11 cellular contexts compared by ENCODE assay signal in genomic region chr5:164012376-164012775, GRCh38.
DNase-seq lines count a peak whose midpoint lies in the region; ATAC-seq and TF ChIP-seq lines count a peak whose summit lies in the region.
"Had no signal": no experiment of that assay in that cellular context is flagged by ENCODE, and none has a peak within 500 bp of the region (broad histone marks: within the 10 kb centered on the region; RNA-seq: fewer than 3 reads in every experiment).

No MANE protein-coding gene starts in this region.

- H3K4me3 ChIP-seq in ACC112 (ENCODE audit: low read depth, low read length) (no peak overlapping the region), OCI-LY7 (ENCODE audit: low read depth, low read length, poor library complexity, severe bottlenecking) (no peak overlapping the region), fibroblast of the aortic adventitia (ENCODE audit: low read depth, low read length) (no peak overlapping the region)
- H3K4me3 ChIP-seq: MG63 had no signal

- no peaks in the 10 kb centered on the region for H4K20me1 ChIP-seq in OCI-LY7 (ENCODE audit: insufficient read depth, low read length)

- H2AFZ ChIP-seq in ACC112 (ENCODE audit: low read length, unreplicated experiment) (peak overlapping the region; percentile 28), OCI-LY7 (ENCODE audit: low read length) (peak overlapping the region; percentile 60; the same call in 1 of the 2 replicates)

- no peak overlapping the region for H3K4me2 ChIP-seq in OCI-LY7 (ENCODE audit: low read length)

- H3K4me1 ChIP-seq in ACC112 (ENCODE audit: control insufficient read depth, insufficient read depth, low read length, unreplicated experiment) (no peaks in the 10 kb centered on the region), OCI-LY7 (ENCODE audit: insufficient read depth, low read length, poor library complexity, severe bottlenecking) (peaks cover 4% of the 10 kb centered on the region)

- H3K27me3 ChIP-seq in ACC112 (ENCODE audit: insufficient read depth, low read length), result no peaks in the 10 kb centered on the region
- H3K27me3 ChIP-seq: MG63 had no signal

- CTCF ChIA-PET in OCI-LY7 (lab: Charles Lee; ENCODE audit: unreplicated experiment), result no interaction called here

- POLR2A ChIA-PET in OCI-LY7 (lab: Charles Lee), result no interaction called here

- H3K36me3 ChIP-seq in ACC112 (ENCODE audit: insufficient read depth, low read length), result no peaks in the 10 kb centered on the region
- no peaks in the 10 kb centered on the region for H3K36me3 ChIP-seq in OCI-LY7 (ENCODE audit: insufficient read depth, low read length)
- H3K36me3 ChIP-seq: MG63 had no signal

- H3K79me2 ChIP-seq in ACC112 (ENCODE audit: control insufficient read depth, insufficient read depth, low read length, unreplicated experiment) (no peaks in the 10 kb centered on the region), OCI-LY7 (ENCODE audit: insufficient read depth, low read depth, low read length) (no peaks in the 10 kb centered on the region)

- no peak for DNase-seq in OCI-LY7 (ENCODE audit: low spot score)
- peak; percentile 18 for DNase-seq in fibroblast of the aortic adventitia (ENCODE audit: low read depth)
- DNase-seq in retina, result peak; percentile 25
- no peak for DNase-seq in stimulated activated CD4-positive, alpha-beta T cell treated with anti-CD3 and anti-CD28 coated beads, Interleukin-4, amount 100 ng/mL, for 1 hour
- no peak for DNase-seq in DMS79 treated with DMSO at 0.1 percent for 48 hours (lab: John Stamatoyannopoulos, UW)
- DNase-seq: NCI-H1417 treated with DMSO at 0.1 percent for 48 hours, NCI-H187, NCI-H2107 had no signal

- H3K9me2 ChIP-seq in OCI-LY7 (ENCODE audit: insufficient read depth, low read length), result no peaks in the 10 kb centered on the region

- intact Hi-C loops in OCI-LY7 (cut with micrococcal nuclease; ENCODE audit: unreplicated experiment), result loop anchor here (5.0 kb wide), 1 partner anchor 1195 kb away; no protein-coding TSS in a partner anchor

- TF ChIP-seq CTCF in OCI-LY7 (conservative IDR thresholded peaks at IDR 0.05; ENCODE audit: low read length) (no peak), fibroblast of the aortic adventitia (IDR thresholded peaks at IDR 0.05; ENCODE audit: insufficient read depth, low read length) (no peak)

- BruUV-seq in OCI-LY7 (replicated peaks; lab: Mats Ljungman, UMichigan), result no TSS peak

- H3K27ac ChIP-seq in ACC112 (ENCODE audit: low read depth, low read length) (no peak overlapping the region), OCI-LY7 (ENCODE audit: low read depth, low read length, poor library complexity, severe bottlenecking) (no peak overlapping the region)

- H3K9me3 ChIP-seq in OCI-LY7 (ENCODE audit: low read length), result no peaks in the 10 kb centered on the region
- H3K9me3 ChIP-seq: MG63 had no signal

- no peak for ATAC-seq in HG03378 (IDR thresholded peaks at IDR 0.05; ENCODE audit: unreplicated experiment)

Comparison
In these comparisons a context has a peak if more than half of its experiments do, and no peak if none do; other contexts are left out.
1. DNase-seq: peak in fibroblast of the aortic adventitia (single experiment) and retina (single experiment); none in OCI-LY7 (single experiment), stimulated activated CD4-positive, alpha-beta T cell treated with anti-CD3 and anti-CD28 coated beads, Interleukin-4, amount 100 ng/mL, for 1 hour (single experiment) and DMS79 treated with DMSO at 0.1 percent for 48 hours (single experiment).